Comparison of ENCODE assay signal across 14 cellular contexts in the genomic region with DNA sequence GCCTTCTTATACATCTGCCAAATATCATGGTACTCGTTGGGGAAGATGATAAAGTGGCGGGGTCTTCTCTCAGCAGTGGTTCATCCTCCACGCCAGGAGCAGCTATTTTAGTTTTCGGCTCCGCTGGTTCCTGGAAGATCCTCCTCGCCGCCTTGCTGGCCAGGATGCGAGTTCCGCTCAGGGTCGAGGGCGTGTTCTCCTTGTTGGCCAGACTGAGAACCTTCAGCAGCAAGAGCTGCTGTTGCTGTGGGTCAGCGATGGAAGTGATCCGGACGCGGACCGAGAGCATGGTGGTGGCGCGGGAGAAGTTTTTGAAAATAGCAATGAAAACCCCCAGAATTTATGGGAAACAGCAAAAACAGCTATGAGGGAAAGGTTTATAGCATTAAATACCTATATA. TPM values are rescaled to one million over a fixed set of nuclear protein-coding genes. Genes with fewer than 3 reads are reported as not detected.
A peak's percentile ranks its signal among the peaks of the same experiment; 100 is the strongest.
DNase-seq lines count a peak whose midpoint lies in the region; ATAC-seq and TF ChIP-seq lines count a peak whose summit lies in the region.
"Had no signal": no experiment of that assay in that cellular context is flagged by ENCODE, and none has a peak within 500 bp of the region (broad histone marks: within the 10 kb centered on the region; RNA-seq: fewer than 3 reads in every experiment).

No MANE protein-coding gene starts in this region.

- H3K9me3 ChIP-seq in neuronal stem cell (replicated peaks in 1 of 2; ENCODE audit: control insufficient read depth in 2 of 2, insufficient read depth in 1 of 2, low read depth in 1 of 2, low read length in 2 of 2): no peaks in the 10 kb centered on the region
- H3K9me3 ChIP-seq: right lobe of liver, SJSA1 had no signal

- H3K23ac ChIP-seq in neuronal stem cell (ENCODE audit: low read depth, low read length, poor library complexity): peak overlapping the region; percentile 91

- H2BK15ac ChIP-seq in neuronal stem cell (ENCODE audit: low read length): no peak overlapping the region

- no peak overlapping the region for H3K18ac ChIP-seq in neuronal stem cell (ENCODE audit: low read length)

- H4K8ac ChIP-seq in neuronal stem cell (ENCODE audit: low read depth, low read length): peak overlapping the region; percentile 65

- no peak overlapping the region for H3K4me3 ChIP-seq in neuronal stem cell (ENCODE audit: low read length in 2 of 2)
- H3K4me3 ChIP-seq: right lobe of liver, SJSA1 had no signal

- no peaks in the 10 kb centered on the region for H3K4me1 ChIP-seq in neuronal stem cell (ENCODE audit: control insufficient read depth in 2 of 2, insufficient read depth in 1 of 2, low read depth in 1 of 2, low read length in 2 of 2)
- H3K4me1 ChIP-seq: right lobe of liver, SJSA1 had no signal

- H2BK12ac ChIP-seq in neuronal stem cell (ENCODE audit: low read length): no peak overlapping the region

- no peaks in the 10 kb centered on the region for H3K36me3 ChIP-seq in neuronal stem cell (replicated peaks in 1 of 2; ENCODE audit: control insufficient read depth in 2 of 2, insufficient read depth in 2 of 2, low read length in 2 of 2)
- H3K36me3 ChIP-seq: right lobe of liver, SJSA1 had no signal

- H3K79me1 ChIP-seq in neuronal stem cell (ENCODE audit: low read depth, low read length): no peaks in the 10 kb centered on the region

- H3K27me3 ChIP-seq in neuronal stem cell (ENCODE audit: control insufficient read depth in 3 of 3, insufficient read depth in 3 of 3, low read depth in 1 of 3, low read length in 3 of 3): no peaks in the 10 kb centered on the region
- H3K27me3 ChIP-seq: right lobe of liver, SJSA1 had no signal

- no peak overlapping the region for H2BK120ac ChIP-seq in neuronal stem cell (ENCODE audit: low read depth, low read length)

- no peak overlapping the region for H4K91ac ChIP-seq in neuronal stem cell (ENCODE audit: low read depth, low read length, poor library complexity)

- no peak overlapping the region for H3K9ac ChIP-seq in neuronal stem cell (ENCODE audit: low read depth, low read length, poor library complexity)

- H2BK5ac ChIP-seq in neuronal stem cell (ENCODE audit: low read length): no peak overlapping the region

- no peak overlapping the region for H2AFZ ChIP-seq in neuronal stem cell (ENCODE audit: low read length)

- H3K27ac ChIP-seq in neuronal stem cell (replicated peaks; ENCODE audit: low read length): no peak overlapping the region
- H3K27ac ChIP-seq: 22Rv1, right lobe of liver, SJSA1 had no signal

- ATAC-seq in HG02798 (IDR thresholded peaks at IDR 0.05; ENCODE audit: poor library complexity, unreplicated experiment): peak; percentile 66
- no peak for ATAC-seq in HG03457 (IDR thresholded peaks at IDR 0.05; ENCODE audit: unreplicated experiment)
- ATAC-seq: right lobe of liver had no signal

- DNase-seq in SKM-1 treated with dmso at 0.1 percent for 144 hours (lab: John Stamatoyannopoulos, UW; ENCODE audit: unreplicated experiment) (peak; percentile 54), SKM-1 (lab: John Stamatoyannopoulos, UW; ENCODE audit: unreplicated experiment) (no peak), epidermal melanocyte (ENCODE audit: insufficient read length, low spot score) (peak; percentile 22), neuronal stem cell (ENCODE audit: low spot score) (no peak), COLO829 (ENCODE audit: low spot score) (no peak), GM13976 (ENCODE audit: low spot score) (no peak)
- DNase-seq: CD8-positive, alpha-beta memory T cell; foreskin fibroblast; NCI-H2171 treated with DMSO at 0.1 percent for 48 hours; right lobe of liver had no signal

- no peak overlapping the region for H3K14ac ChIP-seq in neuronal stem cell (ENCODE audit: low read length)

- WGBS in neuronal stem cell (ENCODE audit: extremely low coverage in 2 of 2, insufficient read length in 2 of 2, insufficient replicate concordance in 1 of 2), 2 donors: no CpG with 5 or more reads among the region's 18 CpGs

- no peak overlapping the region for H3K4me2 ChIP-seq in neuronal stem cell (ENCODE audit: insufficient read depth, low read length, poor library complexity, severe bottlenecking)

- no peak overlapping the region for H2AK5ac ChIP-seq in neuronal stem cell (ENCODE audit: low read depth, low read length)

- no peak overlapping the region for H3K4ac ChIP-seq in neuronal stem cell (ENCODE audit: low read length)

- in situ Hi-C loops in GM13976 (cut with MboI; ENCODE audit: low sequenced_read_pairs, unreplicated experiment): loop anchor here (10.0 kb wide), 1 partner anchor 154 kb away; the partner anchor contains the start of genes APOA2 and TOMM40L

- no peak for TF ChIP-seq CTCF in GM13976 (IDR thresholded peaks at IDR 0.05; ENCODE audit: borderline replicate concordance, control extremely low read depth, extremely low read depth, insufficient read depth, missing control alignments)

RNA-seq across cellular contexts. Expression of gene CFAP126, which starts 11.4 kb away (rescaled TPM):
- not detected for polyA plus RNA-seq in neuronal stem cell (2013, experiment 1 of 2)
- polyA plus RNA-seq in neuronal stem cell (2013, experiment 2 of 2): not detected
- polyA plus RNA-seq: CD8-positive, alpha-beta memory T cell had no signal

Comparison
In these comparisons a context has a peak if more than half of its experiments do, and no peak if none do; other contexts are left out.
1. DNase-seq: peak in SKM-1 treated with dmso at 0.1 percent for 144 hours (single experiment) and epidermal melanocyte (single experiment); none in SKM-1 (single experiment), neuronal stem cell (single experiment), COLO829 (single experiment) and GM13976 (single experiment).